Comparison of ENCODE assay signal across 3 cellular contexts in the genomic region with DNA sequence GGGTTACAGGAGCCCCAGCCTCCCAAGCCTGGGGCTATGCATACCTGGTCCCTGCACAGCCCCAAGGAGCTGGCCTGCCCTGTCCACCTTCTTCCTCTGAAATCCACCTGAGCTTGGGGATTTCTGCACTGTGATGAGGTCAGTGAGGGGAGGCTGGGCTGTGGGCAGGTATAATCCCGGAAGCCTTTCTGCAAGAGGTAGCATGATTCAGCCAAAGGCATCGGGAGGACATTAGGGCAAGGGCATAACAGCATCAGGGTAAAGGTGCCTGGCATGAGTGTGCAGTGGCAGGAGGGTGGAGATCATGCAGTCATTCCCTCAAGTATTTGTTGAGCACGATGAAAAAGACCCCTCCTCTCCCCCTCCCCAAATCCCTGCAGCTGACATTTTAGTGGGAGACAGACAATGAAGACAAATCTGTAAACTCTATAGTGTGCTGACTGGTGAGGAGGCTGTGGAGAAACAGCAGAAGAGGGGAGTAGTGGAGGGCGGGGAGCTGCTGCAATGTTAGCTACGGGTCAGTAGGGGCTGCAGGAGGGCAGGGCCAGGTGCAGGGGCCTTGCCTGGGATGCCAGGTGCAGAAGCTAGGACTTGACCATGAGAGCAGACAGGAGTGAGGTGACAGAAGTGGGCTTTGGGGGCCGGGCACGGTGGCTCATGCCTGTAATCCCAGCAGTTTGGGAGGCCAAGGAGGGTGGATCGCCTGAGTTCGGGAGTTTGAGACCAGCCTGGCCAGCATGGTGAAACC.
TF ChIP-seq lines count a peak whose summit lies in the region.

No MANE protein-coding gene starts in this region.

TF ChIP-seq in GM23338, 12 proteins besides CTCF, POLR2A, EP300 and RAD21 (continues in another document):
- TF ChIP-seq CREB1 (CRISPR knock-in tag; IDR thresholded peaks at IDR 0.05; ENCODE audit: low read depth) (no peak), NANOG (IDR thresholded peaks at IDR 0.05; ENCODE audit: borderline replicate concordance) (no peak), ZNF331 (CRISPR knock-in tag; IDR thresholded peaks at IDR 0.05; ENCODE audit: low read depth) (no peak)
- TF ChIP-seq, protein P1, sequence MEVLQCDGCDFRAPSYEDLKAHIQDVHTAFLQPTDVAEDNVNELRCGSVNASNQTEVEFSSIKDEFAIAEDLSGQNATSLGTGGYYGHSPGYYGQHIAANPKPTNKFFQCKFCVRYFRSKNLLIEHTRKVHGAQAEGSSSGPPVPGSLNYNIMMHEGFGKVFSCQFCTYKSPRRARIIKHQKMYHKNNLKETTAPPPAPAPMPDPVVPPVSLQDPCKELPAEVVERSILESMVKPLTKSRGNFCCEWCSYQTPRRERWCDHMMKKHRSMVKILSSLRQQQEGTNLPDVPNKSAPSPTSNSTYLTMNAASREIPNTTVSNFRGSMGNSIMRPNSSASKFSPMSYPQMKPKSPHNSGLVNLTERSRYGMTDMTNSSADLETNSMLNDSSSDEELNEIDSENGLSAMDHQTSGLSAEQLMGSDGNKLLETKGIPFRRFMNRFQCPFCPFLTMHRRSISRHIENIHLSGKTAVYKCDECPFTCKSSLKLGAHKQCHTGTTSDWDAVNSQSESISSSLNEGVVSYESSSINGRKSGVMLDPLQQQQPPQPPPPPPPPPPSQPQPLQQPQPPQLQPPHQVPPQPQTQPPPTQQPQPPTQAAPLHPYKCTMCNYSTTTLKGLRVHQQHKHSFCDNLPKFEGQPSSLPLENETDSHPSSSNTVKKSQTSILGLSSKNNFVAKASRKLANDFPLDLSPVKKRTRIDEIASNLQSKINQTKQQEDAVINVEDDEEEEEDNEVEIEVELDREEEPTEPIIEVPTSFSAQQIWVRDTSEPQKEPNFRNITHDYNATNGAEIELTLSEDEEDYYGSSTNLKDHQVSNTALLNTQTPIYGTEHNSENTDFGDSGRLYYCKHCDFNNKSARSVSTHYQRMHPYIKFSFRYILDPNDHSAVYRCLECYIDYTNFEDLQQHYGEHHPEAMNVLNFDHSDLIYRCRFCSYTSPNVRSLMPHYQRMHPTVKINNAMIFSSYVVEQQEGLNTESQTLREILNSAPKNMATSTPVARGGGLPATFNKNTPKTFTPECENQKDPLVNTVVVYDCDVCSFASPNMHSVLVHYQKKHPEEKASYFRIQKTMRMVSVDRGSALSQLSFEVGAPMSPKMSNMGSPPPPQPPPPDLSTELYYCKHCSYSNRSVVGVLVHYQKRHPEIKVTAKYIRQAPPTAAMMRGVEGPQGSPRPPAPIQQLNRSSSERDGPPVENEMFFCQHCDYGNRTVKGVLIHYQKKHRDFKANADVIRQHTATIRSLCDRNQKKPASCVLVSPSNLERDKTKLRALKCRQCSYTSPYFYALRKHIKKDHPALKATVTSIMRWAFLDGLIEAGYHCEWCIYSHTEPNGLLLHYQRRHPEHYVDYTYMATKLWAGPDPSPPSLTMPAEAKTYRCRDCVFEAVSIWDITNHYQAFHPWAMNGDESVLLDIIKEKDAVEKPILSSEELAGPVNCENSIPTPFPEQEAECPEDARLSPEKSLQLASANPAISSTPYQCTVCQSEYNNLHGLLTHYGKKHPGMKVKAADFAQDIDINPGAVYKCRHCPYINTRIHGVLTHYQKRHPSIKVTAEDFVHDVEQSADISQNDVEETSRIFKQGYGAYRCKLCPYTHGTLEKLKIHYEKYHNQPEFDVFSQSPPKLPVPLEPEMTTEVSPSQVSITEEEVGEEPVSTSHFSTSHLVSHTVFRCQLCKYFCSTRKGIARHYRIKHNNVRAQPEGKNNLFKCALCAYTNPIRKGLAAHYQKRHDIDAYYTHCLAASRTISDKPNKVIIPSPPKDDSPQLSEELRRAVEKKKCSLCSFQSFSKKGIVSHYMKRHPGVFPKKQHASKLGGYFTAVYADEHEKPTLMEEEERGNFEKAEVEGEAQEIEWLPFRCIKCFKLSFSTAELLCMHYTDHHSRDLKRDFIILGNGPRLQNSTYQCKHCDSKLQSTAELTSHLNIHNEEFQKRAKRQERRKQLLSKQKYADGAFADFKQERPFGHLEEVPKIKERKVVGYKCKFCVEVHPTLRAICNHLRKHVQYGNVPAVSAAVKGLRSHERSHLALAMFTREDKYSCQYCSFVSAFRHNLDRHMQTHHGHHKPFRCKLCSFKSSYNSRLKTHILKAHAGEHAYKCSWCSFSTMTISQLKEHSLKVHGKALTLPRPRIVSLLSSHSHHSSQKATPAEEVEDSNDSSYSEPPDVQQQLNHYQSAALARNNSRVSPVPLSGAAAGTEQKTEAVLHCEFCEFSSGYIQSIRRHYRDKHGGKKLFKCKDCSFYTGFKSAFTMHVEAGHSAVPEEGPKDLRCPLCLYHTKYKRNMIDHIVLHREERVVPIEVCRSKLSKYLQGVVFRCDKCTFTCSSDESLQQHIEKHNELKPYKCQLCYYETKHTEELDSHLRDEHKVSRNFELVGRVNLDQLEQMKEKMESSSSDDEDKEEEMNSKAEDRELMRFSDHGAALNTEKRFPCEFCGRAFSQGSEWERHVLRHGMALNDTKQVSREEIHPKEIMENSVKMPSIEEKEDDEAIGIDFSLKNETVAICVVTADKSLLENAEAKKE (CRISPR knock-in tag; IDR thresholded peaks at IDR 0.05) = no peak

TF ChIP-seq in GM12878, 131 proteins besides CTCF, POLR2A, EP300 and RAD21 (continues in another document):
- TF ChIP-seq POU2F2 (IDR thresholded peaks at IDR 0.05; ENCODE audit: borderline replicate concordance, low read depth, low read length) (no peak), HDAC2 (IDR thresholded peaks at IDR 0.05) (no peak), SIN3A (IDR thresholded peaks at IDR 0.05; ENCODE audit: low read depth, low read length) (no peak), BCL11A (IDR thresholded peaks at IDR 0.05; ENCODE audit: low read depth, low read length) (no peak), JUND (IDR thresholded peaks at IDR 0.05; ENCODE audit: low read depth, low read length) (no peak), ZBED1 (IDR thresholded peaks at IDR 0.05; ENCODE audit: borderline replicate concordance) (no peak), HCFC1 (IDR thresholded peaks at IDR 0.05; ENCODE audit: low read length) (no peak), SPI1 (IDR thresholded peaks at IDR 0.05; ENCODE audit: borderline replicate concordance, insufficient read depth, low read depth, low read length) (no peak)
- TF ChIP-seq, protein P2, sequence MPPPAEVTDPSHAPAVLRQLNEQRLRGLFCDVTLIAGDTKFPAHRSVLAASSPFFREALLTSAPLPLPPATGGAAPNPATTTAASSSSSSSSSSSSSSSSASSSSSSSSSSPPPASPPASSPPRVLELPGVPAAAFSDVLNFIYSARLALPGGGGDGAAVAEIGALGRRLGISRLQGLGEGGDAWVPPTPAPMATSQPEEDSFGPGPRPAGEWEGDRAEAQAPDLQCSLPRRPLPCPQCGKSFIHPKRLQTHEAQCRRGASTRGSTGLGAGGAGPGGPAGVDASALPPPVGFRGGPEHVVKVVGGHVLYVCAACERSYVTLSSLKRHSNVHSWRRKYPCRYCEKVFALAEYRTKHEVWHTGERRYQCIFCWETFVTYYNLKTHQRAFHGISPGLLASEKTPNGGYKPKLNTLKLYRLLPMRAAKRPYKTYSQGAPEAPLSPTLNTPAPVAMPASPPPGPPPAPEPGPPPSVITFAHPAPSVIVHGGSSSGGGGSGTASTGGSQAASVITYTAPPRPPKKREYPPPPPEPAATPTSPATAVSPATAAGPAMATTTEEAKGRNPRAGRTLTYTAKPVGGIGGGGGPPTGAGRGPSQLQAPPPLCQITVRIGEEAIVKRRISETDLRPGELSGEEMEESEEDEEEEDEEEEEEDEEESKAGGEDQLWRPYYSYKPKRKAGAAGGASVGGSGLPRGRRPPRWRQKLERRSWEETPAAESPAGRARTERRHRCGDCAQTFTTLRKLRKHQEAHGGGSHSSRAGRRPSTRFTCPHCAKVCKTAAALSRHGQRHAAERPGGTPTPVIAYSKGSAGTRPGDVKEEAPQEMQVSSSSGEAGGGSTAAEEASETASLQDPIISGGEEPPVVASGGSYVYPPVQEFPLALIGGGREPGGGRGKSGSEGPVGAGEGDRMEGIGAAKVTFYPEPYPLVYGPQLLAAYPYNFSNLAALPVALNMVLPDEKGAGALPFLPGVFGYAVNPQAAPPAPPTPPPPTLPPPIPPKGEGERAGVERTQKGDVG (CRISPR knock-in tag; IDR thresholded peaks at IDR 0.05) = no peak
- TF ChIP-seq, protein P3, sequence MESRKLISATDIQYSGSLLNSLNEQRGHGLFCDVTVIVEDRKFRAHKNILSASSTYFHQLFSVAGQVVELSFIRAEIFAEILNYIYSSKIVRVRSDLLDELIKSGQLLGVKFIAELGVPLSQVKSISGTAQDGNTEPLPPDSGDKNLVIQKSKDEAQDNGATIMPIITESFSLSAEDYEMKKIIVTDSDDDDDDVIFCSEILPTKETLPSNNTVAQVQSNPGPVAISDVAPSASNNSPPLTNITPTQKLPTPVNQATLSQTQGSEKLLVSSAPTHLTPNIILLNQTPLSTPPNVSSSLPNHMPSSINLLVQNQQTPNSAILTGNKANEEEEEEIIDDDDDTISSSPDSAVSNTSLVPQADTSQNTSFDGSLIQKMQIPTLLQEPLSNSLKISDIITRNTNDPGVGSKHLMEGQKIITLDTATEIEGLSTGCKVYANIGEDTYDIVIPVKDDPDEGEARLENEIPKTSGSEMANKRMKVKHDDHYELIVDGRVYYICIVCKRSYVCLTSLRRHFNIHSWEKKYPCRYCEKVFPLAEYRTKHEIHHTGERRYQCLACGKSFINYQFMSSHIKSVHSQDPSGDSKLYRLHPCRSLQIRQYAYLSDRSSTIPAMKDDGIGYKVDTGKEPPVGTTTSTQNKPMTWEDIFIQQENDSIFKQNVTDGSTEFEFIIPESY (IDR thresholded peaks at IDR 0.05) = no peak

TF ChIP-seq in HepG2, 621 proteins besides CTCF, POLR2A, EP300 and RAD21 (continues in another document):
- TF ChIP-seq SP4 (CRISPR knock-in tag; IDR thresholded peaks at IDR 0.05) = no peak
- TF ChIP-seq ZFX (CRISPR knock-in tag; IDR thresholded peaks at IDR 0.05; ENCODE audit: low read depth) = peak; percentile 49; the same call in 1 of the 2 replicates
- peak; percentile 99 for TF ChIP-seq ZSCAN25 (CRISPR knock-in tag; IDR thresholded peaks at IDR 0.05)
- peak; percentile 58; the same call in 1 of the 2 replicates for TF ChIP-seq HNRNPL (IDR thresholded peaks at IDR 0.05; ENCODE audit: low read depth, low read length)
- no peak for TF ChIP-seq ZFP36L2 (CRISPR knock-in tag; IDR thresholded peaks at IDR 0.05)
- TF ChIP-seq, protein P4, sequence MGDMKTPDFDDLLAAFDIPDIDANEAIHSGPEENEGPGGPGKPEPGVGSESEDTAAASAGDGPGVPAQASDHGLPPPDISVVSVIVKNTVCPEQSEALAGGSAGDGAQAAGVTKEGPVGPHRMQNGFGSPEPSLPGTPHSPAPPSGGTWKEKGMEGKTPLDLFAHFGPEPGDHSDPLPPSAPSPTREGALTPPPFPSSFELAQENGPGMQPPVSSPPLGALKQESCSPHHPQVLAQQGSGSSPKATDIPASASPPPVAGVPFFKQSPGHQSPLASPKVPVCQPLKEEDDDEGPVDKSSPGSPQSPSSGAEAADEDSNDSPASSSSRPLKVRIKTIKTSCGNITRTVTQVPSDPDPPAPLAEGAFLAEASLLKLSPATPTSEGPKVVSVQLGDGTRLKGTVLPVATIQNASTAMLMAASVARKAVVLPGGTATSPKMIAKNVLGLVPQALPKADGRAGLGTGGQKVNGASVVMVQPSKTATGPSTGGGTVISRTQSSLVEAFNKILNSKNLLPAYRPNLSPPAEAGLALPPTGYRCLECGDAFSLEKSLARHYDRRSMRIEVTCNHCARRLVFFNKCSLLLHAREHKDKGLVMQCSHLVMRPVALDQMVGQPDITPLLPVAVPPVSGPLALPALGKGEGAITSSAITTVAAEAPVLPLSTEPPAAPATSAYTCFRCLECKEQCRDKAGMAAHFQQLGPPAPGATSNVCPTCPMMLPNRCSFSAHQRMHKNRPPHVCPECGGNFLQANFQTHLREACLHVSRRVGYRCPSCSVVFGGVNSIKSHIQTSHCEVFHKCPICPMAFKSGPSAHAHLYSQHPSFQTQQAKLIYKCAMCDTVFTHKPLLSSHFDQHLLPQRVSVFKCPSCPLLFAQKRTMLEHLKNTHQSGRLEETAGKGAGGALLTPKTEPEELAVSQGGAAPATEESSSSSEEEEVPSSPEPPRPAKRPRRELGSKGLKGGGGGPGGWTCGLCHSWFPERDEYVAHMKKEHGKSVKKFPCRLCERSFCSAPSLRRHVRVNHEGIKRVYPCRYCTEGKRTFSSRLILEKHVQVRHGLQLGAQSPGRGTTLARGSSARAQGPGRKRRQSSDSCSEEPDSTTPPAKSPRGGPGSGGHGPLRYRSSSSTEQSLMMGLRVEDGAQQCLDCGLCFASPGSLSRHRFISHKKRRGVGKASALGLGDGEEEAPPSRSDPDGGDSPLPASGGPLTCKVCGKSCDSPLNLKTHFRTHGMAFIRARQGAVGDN (CRISPR knock-in tag; IDR thresholded peaks at IDR 0.05) = peak; percentile 61
- TF ChIP-seq TEAD3 (CRISPR knock-in tag; optimal IDR thresholded peaks at IDR 0.05; ENCODE audit: borderline replicate concordance) = peak; percentile 40
- TF ChIP-seq, protein P5, sequence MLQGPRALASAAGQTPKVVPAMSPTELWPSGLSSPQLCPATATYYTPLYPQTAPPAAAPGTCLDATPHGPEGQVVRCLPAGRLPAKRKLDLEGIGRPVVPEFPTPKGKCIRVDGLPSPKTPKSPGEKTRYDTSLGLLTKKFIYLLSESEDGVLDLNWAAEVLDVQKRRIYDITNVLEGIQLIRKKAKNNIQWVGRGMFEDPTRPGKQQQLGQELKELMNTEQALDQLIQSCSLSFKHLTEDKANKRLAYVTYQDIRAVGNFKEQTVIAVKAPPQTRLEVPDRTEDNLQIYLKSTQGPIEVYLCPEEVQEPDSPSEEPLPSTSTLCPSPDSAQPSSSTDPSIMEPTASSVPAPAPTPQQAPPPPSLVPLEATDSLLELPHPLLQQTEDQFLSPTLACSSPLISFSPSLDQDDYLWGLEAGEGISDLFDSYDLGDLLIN (CRISPR knock-in tag; IDR thresholded peaks at IDR 0.05; ENCODE audit: borderline replicate concordance) = no peak
- no peak for TF ChIP-seq GATAD2A (CRISPR knock-in tag; IDR thresholded peaks at IDR 0.05)
- TF ChIP-seq ZFP36 (IDR thresholded peaks at IDR 0.05; ENCODE audit: borderline replicate concordance, low read depth, low read length, partially characterized antibody) = no peak
- peak; percentile 29; the same call in 1 of the 2 replicates for TF ChIP-seq STAG1 (CRISPR knock-in tag; IDR thresholded peaks at IDR 0.05)
- no peak for TF ChIP-seq FOXP1 (IDR thresholded peaks at IDR 0.05)
- no peak for TF ChIP-seq FOXP1 (CRISPR knock-in tag; IDR thresholded peaks at IDR 0.05)
- 0 out of 2 replicates have a peak, but pooled peaks have one; percentile 35 for TF ChIP-seq ZNF383 (CRISPR knock-in tag; IDR thresholded peaks at IDR 0.05; ENCODE audit: borderline replicate concordance)
- no peak for TF ChIP-seq MYNN (CRISPR knock-in tag; IDR thresholded peaks at IDR 0.05; ENCODE audit: low read depth)
- no peak for TF ChIP-seq RBAK (CRISPR knock-in tag; IDR thresholded peaks at IDR 0.05)
- peak; percentile 46; the same call in 1 of the 2 replicates for TF ChIP-seq KDM5B (CRISPR knock-in tag; IDR thresholded peaks at IDR 0.05; ENCODE audit: borderline replicate concordance)
- TF ChIP-seq NR2F1 (CRISPR knock-in tag; IDR thresholded peaks at IDR 0.05) = no peak
- TF ChIP-seq ZMYM2 (CRISPR knock-in tag; IDR thresholded peaks at IDR 0.05) = 0 out of 2 replicates have a peak, but pooled peaks have one; percentile 36
- TF ChIP-seq GLI4 (CRISPR knock-in tag; IDR thresholded peaks at IDR 0.05; ENCODE audit: borderline replicate concordance) = no peak
- no peak for TF ChIP-seq ZNF292 (CRISPR knock-in tag; IDR thresholded peaks at IDR 0.05; ENCODE audit: borderline replicate concordance, low read depth)
